12 cellular contexts compared by ENCODE assay signal in the genomic region with DNA sequence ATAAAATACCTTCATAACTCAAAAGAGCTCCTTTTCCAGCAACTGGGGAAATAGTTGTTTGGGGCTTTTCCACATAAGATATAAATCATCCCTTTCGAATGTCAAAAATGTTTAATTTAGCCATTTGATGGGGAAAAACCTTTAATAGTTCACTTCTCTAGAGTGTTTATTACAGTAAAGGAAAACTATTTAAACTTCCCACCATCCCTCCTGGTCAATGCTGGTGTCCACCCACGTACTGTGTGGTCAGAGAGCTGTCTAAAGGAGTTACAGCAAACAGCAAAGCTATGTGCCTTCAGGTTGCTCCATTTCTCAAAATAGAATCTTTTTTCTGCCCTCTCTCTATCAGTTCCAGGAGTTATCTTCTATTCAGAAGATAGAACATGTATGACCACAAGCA. TPM values are rescaled to one million over a fixed set of nuclear protein-coding genes. Genes with fewer than 3 reads are reported as not detected.
A peak's percentile ranks its signal among the peaks of the same experiment; 100 is the strongest.
DNase-seq lines count a peak whose midpoint lies in the region; ATAC-seq and TF ChIP-seq lines count a peak whose summit lies in the region.
"Had no signal": no experiment of that assay in that cellular context is flagged by ENCODE, and none has a peak within 500 bp of the region (broad histone marks: within the 10 kb centered on the region; RNA-seq: fewer than 3 reads in every experiment).

No MANE protein-coding gene starts in this region.

- no peak for ATAC-seq in activated CD4-positive, alpha-beta T cell treated with anti-CD3 and anti-CD28 coated beads for 36 hours
- ATAC-seq in gastrocnemius medialis (peak; percentile 75 to 92), GM21786 (IDR thresholded peaks at IDR 0.05; ENCODE audit: unreplicated experiment) (no peak), HG03139 (IDR thresholded peaks at IDR 0.05; ENCODE audit: unreplicated experiment) (no peak)
- ATAC-seq: stimulated activated naive CD8-positive, alpha-beta T cell treated with anti-CD3 and anti-CD28 coated beads, Interleukin-15, amount 100 ng/mL, for 72 hours had no signal

- in situ Hi-C loops in gastrocnemius medialis (cut with MboI; ENCODE audit: low sequenced_read_pairs in 4 of 4), result no loop called here

- H3K4me1 ChIP-seq in SK-N-SH (ENCODE audit: control insufficient read depth in 1 of 2, insufficient read depth in 2 of 2, low read depth in 1 of 2, low read length in 1 of 2), result peaks cover 5 to 20% of the 10 kb centered on the region in 2 experiments; a peak in 3 of 4 replicates
- peaks cover 86 to 94% of the 10 kb centered on the region in 2 donors for H3K4me1 ChIP-seq in gastrocnemius medialis

- H3K27ac Mint-ChIP-seq in activated CD4-positive, alpha-beta T cell treated with anti-CD3 and anti-CD28 coated beads for 36 hours, result peak overlapping the region; percentile 20
- H3K27ac Mint-ChIP-seq in activated T-helper 2 cell treated with anti-CD3 and anti-CD28 coated beads, Interferon-gamma antibody, Interleukin-2, Interleukin-4, amounts not matched to agents 10 μg/mL and 5 μg/mL and 100 μg/mL, durations not matched to agents 14 hours and 24 hours and 36 hours, result no peak overlapping the region

- peaks cover 100% of the 10 kb centered on the region for H4K20me1 ChIP-seq in SK-N-SH (ENCODE audit: insufficient read depth)

- no peak overlapping the region for H3K4me2 ChIP-seq in SK-N-SH

- H3K9me2 ChIP-seq in SK-N-SH, result no peaks in the 10 kb centered on the region

- no peak for DNase-seq in activated CD4-positive, alpha-beta T cell treated with anti-CD3 and anti-CD28 coated beads for 36 hours
- DNase-seq in activated CD4-positive, alpha-beta T cell treated with anti-CD3 and anti-CD28 coated beads, Interleukin-2, amount 50 U/mL, for 4 hours, result no peak
- DNase-seq in SK-N-SH (no peak), fibroblast of pulmonary artery (ENCODE audit: low read depth) (peak; percentile 56), gastrocnemius medialis (no peak)
- DNase-seq in activated T-helper 2 cell treated with anti-CD3 and anti-CD28 coated beads, Interferon-gamma antibody, Interleukin-2, Interleukin-4, amounts not matched to agents 10 μg/mL and 5 μg/mL and 100 μg/mL, durations not matched to agents 14 hours and 24 hours and 36 hours (ENCODE audit: low spot score), result no peak
- DNase-seq: activated CD8-positive, alpha-beta memory T cell treated with anti-CD3 and anti-CD28 coated beads, Interleukin-2, amount 50 U/mL, for 4 hours; NCI-H1417; stimulated activated naive CD8-positive, alpha-beta T cell treated with anti-CD3 and anti-CD28 coated beads, Interleukin-15, amount 100 ng/mL, for 72 hours had no signal

- intact Hi-C loops in activated CD4-positive, alpha-beta T cell treated with anti-CD3 and anti-CD28 coated beads for 36 hours (cut with DNase I, micrococcal nuclease), result loop anchor here (5.0 kb wide), 2 partner anchors 37 to 57 kb away; no protein-coding TSS in a partner anchor
- intact Hi-C loops in gastrocnemius medialis (cut with DNase I; ENCODE audit: low total_unique reads), result loop anchor here (5.0 kb wide), 2 partner anchors 47 to 97 kb away; no protein-coding TSS in a partner anchor
- intact Hi-C loops in activated T-helper 2 cell treated with anti-CD3 and anti-CD28 coated beads, Interferon-gamma antibody, Interleukin-2, Interleukin-4, amounts not matched to agents 10 μg/mL and 5 μg/mL and 100 μg/mL, durations not matched to agents 14 hours and 24 hours and 36 hours (cut with micrococcal nuclease), result no loop called here

- H3K4me1 Mint-ChIP-seq in activated CD4-positive, alpha-beta T cell treated with anti-CD3 and anti-CD28 coated beads for 36 hours, result peaks cover 91% of the 10 kb centered on the region
- peaks cover 69% of the 10 kb centered on the region for H3K4me1 Mint-ChIP-seq in activated T-helper 2 cell treated with anti-CD3 and anti-CD28 coated beads, Interferon-gamma antibody, Interleukin-2, Interleukin-4, amounts not matched to agents 10 μg/mL and 5 μg/mL and 100 μg/mL, durations not matched to agents 14 hours and 24 hours and 36 hours (ENCODE audit: low read depth)

- 83% methylated on average over 2 of the region's 2 CpGs for WGBS in SK-N-SH (ENCODE audit: low lambda C conversion rate)

- CTCF ChIA-PET in activated CD4-positive, alpha-beta T cell treated with anti-CD3 and anti-CD28 coated beads for 36 hours (lab: Charles Lee), result interaction anchor here (0.6 to 1.3 kb wide), 3 partner anchors 14 to 115 kb away, joined by 3 to 4 read pairs (median 3); no protein-coding TSS in a partner anchor
- CTCF ChIA-PET in SK-N-SH (lab: Yijun Ruan, JAX), result interaction anchor here (0.7 to 1.5 kb wide), 4 partner anchors 16 to 157 kb away, joined by 3 to 8 read pairs (median 3); partner anchors contain the start of gene KANSL1

- TF ChIP-seq CTCF in SK-N-SH (IDR thresholded peaks at IDR 0.05) (no peak), fibroblast of pulmonary artery (IDR thresholded peaks at IDR 0.05; ENCODE audit: low read length, missing control alignments) (no peak), gastrocnemius medialis (IDR thresholded peaks at IDR 0.05 in 4 of 5, conservative IDR thresholded peaks at IDR 0.05 in 1 of 5) (no peak)

- H3K9ac ChIP-seq in SK-N-SH, result no peak overlapping the region

- POLR2A ChIA-PET in activated CD4-positive, alpha-beta T cell treated with anti-CD3 and anti-CD28 coated beads for 36 hours (lab: Charles Lee), result no interaction called here
- POLR2A ChIA-PET in SK-N-SH (lab: Yijun Ruan, JAX), result no interaction called here

- H3K9me3 Mint-ChIP-seq in activated CD4-positive, alpha-beta T cell treated with anti-CD3 and anti-CD28 coated beads for 36 hours (ENCODE audit: low read depth), result no peaks in the 10 kb centered on the region
- no peaks in the 10 kb centered on the region for H3K9me3 Mint-ChIP-seq in activated T-helper 2 cell treated with anti-CD3 and anti-CD28 coated beads, Interferon-gamma antibody, Interleukin-2, Interleukin-4, amounts not matched to agents 10 μg/mL and 5 μg/mL and 100 μg/mL, durations not matched to agents 14 hours and 24 hours and 36 hours
- H3K9me3 Mint-ChIP-seq: stimulated activated naive CD8-positive, alpha-beta T cell treated with anti-CD3 and anti-CD28 coated beads, Interleukin-15, amount 100 ng/mL, for 72 hours had no signal

- H3K27ac ChIP-seq in SK-N-SH (ENCODE audit: low read depth in 2 of 2, low read length in 1 of 2) (no peak overlapping the region), gastrocnemius medialis (peak overlapping the region; percentile 32 to 50 (median 48))
- H3K27ac ChIP-seq: 22Rv1 had no signal

- H3K4me3 ChIP-seq in SK-N-SH (ENCODE audit: low read depth in 2 of 2, low read length in 1 of 2), result no peak overlapping the region
- no peak overlapping the region for H3K4me3 ChIP-seq in fibroblast of pulmonary artery (replicated peaks; ENCODE audit: low read depth, low read length)
- H3K4me3 ChIP-seq in gastrocnemius medialis, result no peak overlapping the region

- no peak overlapping the region for H3K4me3 Mint-ChIP-seq in activated CD4-positive, alpha-beta T cell treated with anti-CD3 and anti-CD28 coated beads for 36 hours
- H3K4me3 Mint-ChIP-seq in activated T-helper 2 cell treated with anti-CD3 and anti-CD28 coated beads, Interferon-gamma antibody, Interleukin-2, Interleukin-4, amounts not matched to agents 10 μg/mL and 5 μg/mL and 100 μg/mL, durations not matched to agents 14 hours and 24 hours and 36 hours (ENCODE audit: low read depth), result no peak overlapping the region

- no peaks in the 10 kb centered on the region for H3K9me3 ChIP-seq in SK-N-SH
- no peaks in the 10 kb centered on the region for H3K9me3 ChIP-seq in gastrocnemius medialis

- peaks cover 2 to 13% of the 10 kb centered on the region in 2 experiments for H3K36me3 ChIP-seq in SK-N-SH (replicated peaks in 1 of 2; ENCODE audit: control insufficient read depth in 1 of 2, insufficient read depth in 2 of 2, low read length in 1 of 2)
- no peaks in the 10 kb centered on the region for H3K36me3 ChIP-seq in gastrocnemius medialis

- H3K27me3 ChIP-seq in SK-N-SH (ENCODE audit: insufficient read depth), result no peaks in the 10 kb centered on the region
- H3K27me3 ChIP-seq in gastrocnemius medialis, result no peaks in the 10 kb centered on the region

- H3F3A ChIP-seq in SK-N-SH (replicated peaks; ENCODE audit: insufficient read depth), result peaks cover 29% of the 10 kb centered on the region

- peaks cover 100% of the 10 kb centered on the region for H3K79me2 ChIP-seq in SK-N-SH (ENCODE audit: insufficient read depth)

- H3K27me3 Mint-ChIP-seq in activated CD4-positive, alpha-beta T cell treated with anti-CD3 and anti-CD28 coated beads for 36 hours, result no peaks in the 10 kb centered on the region
- H3K27me3 Mint-ChIP-seq in activated T-helper 2 cell treated with anti-CD3 and anti-CD28 coated beads, Interferon-gamma antibody, Interleukin-2, Interleukin-4, amounts not matched to agents 10 μg/mL and 5 μg/mL and 100 μg/mL, durations not matched to agents 14 hours and 24 hours and 36 hours (ENCODE audit: low read depth), result no peaks in the 10 kb centered on the region
- H3K27me3 Mint-ChIP-seq: stimulated activated naive CD8-positive, alpha-beta T cell treated with anti-CD3 and anti-CD28 coated beads, Interleukin-15, amount 100 ng/mL, for 72 hours had no signal

- no peak for TF ChIP-seq POLR2A in gastrocnemius medialis (IDR thresholded peaks at IDR 0.05)

- no peak for TF ChIP-seq EP300 in SK-N-SH (IDR thresholded peaks at IDR 0.05; ENCODE audit: borderline replicate concordance in 1 of 2, low read depth in 1 of 2, low read length in 1 of 2)

- H2AFZ ChIP-seq in SK-N-SH (ENCODE audit: low read depth), result no peak overlapping the region

- H3K36me3 Mint-ChIP-seq in activated CD4-positive, alpha-beta T cell treated with anti-CD3 and anti-CD28 coated beads for 36 hours (ENCODE audit: low read depth), result peaks cover 29% of the 10 kb centered on the region
- H3K36me3 Mint-ChIP-seq in activated T-helper 2 cell treated with anti-CD3 and anti-CD28 coated beads, Interferon-gamma antibody, Interleukin-2, Interleukin-4, amounts not matched to agents 10 μg/mL and 5 μg/mL and 100 μg/mL, durations not matched to agents 14 hours and 24 hours and 36 hours (ENCODE audit: low read depth), result peaks cover 40% of the 10 kb centered on the region

- no peak for TF ChIP-seq RAD21 in SK-N-SH (IDR thresholded peaks at IDR 0.05; ENCODE audit: low read length)

TF ChIP-seq in SK-N-SH, 30 proteins besides CTCF, POLR2A, EP300 and RAD21 (continues in another document):
- TF ChIP-seq FOSL2 (IDR thresholded peaks at IDR 0.05; ENCODE audit: borderline replicate concordance, low read depth), result no peak

RNA-seq across cellular contexts. Expression of gene KANSL1, which starts 33.5 kb away (rescaled TPM):
- total RNA-seq in activated CD4-positive, alpha-beta T cell treated with anti-CD3 and anti-CD28 coated beads for 36 hours, result 10 to 100 TPM; 46.8 to 64.5 TPM
- 10.0 and 11.9 TPM in 2 replicates for polyA plus RNA-seq in SK-N-SH (2012; rRNA removed)
- 7.2 and 9.3 TPM in 2 replicates for polyA plus RNA-seq in SK-N-SH (2012; cell fraction: cytosol; rRNA removed)
- polyA plus RNA-seq in SK-N-SH (2012; cell fraction: nucleus; rRNA removed), result 48.5 and 48.8 TPM in 2 replicates
- total RNA-seq in gastrocnemius medialis, result 10 to 100 TPM; 19.9 to 35.9 (median 31.2) TPM
- 91.5 and 93.9 TPM in 2 replicates for total RNA-seq in activated T-helper 2 cell treated with anti-CD3 and anti-CD28 coated beads, Interferon-gamma antibody, Interleukin-2, Interleukin-4, amounts not matched to agents 10 μg/mL and 5 μg/mL and 100 μg/mL, durations not matched to agents 14 hours and 24 hours and 36 hours

Comparison
In these comparisons a context has a peak if more than half of its experiments do, and no peak if none do; other contexts are left out.
1. ATAC-seq: peak in gastrocnemius medialis (2 of 2); none in activated CD4-positive, alpha-beta T cell treated with anti-CD3 and anti-CD28 coated beads for 36 hours (single experiment), GM21786 (single experiment) and HG03139 (single experiment).
2. H3K27ac ChIP-seq: peak in gastrocnemius medialis (4 of 4); none in SK-N-SH (0 of 2).